In genomic region chr6:116010400-116011095, GRCh38 we compare ENCODE assay signal across 8 cellular contexts. TPM values are rescaled to one million over a fixed set of nuclear protein-coding genes. Genes with fewer than 3 reads are reported as not detected.
A peak's percentile ranks its signal among the peaks of the same experiment; 100 is the strongest.
DNase-seq lines count a peak whose midpoint lies in the region; ATAC-seq and TF ChIP-seq lines count a peak whose summit lies in the region.

No MANE protein-coding gene starts in this region.

- peak; percentile 40 for ATAC-seq in HG03064 (IDR thresholded peaks at IDR 0.05; ENCODE audit: low read depth, unreplicated experiment)
- peak; percentile 40 to 50 for ATAC-seq in stimulated activated naive B cell treated with anti-CD40 and anti-IgM and Interleukin-4, amounts not matched to agents 10 μg/mL and 1 μg/mL and 100 μg/mL, for 72 hours (replicated peaks)

- WGBS in mesenchymal stem cell = 56% methylated on average over 3 of the region's 5 CpGs

- no peak overlapping the region for H3K23ac ChIP-seq in mesenchymal stem cell (ENCODE audit: low read length in 2 of 2)

- no peak overlapping the region for H3K27ac ChIP-seq in mesenchymal stem cell (ENCODE audit: low read length, poor library complexity, severe bottlenecking)

- no peak overlapping the region for H3K14ac ChIP-seq in mesenchymal stem cell (ENCODE audit: low read length in 2 of 2)

- H3K27me3 ChIP-seq in endocrine pancreas (ENCODE audit: control insufficient read depth, insufficient read depth, low read length) (no peaks in the 10 kb centered on the region), mesenchymal stem cell (ENCODE audit: control insufficient read depth in 1 of 2, insufficient read depth in 1 of 2, low read length in 2 of 2) (no peaks in the 10 kb centered on the region)

- in situ Hi-C loops in ACHN (cut with HindIII; ENCODE audit: low pct_ligation_motif_present, low pct_unique_long_range_greater_than_20kb, low sequenced_read_pairs) = no loop called here
- in situ Hi-C loops in GM13976 (cut with MboI; ENCODE audit: low sequenced_read_pairs, unreplicated experiment) = loop anchor here (5.0 kb wide), 1 partner anchor 87 kb away; no protein-coding TSS in a partner anchor

- H4K8ac ChIP-seq in mesenchymal stem cell (ENCODE audit: low read length) = no peak overlapping the region

- H3K27me3 Mint-ChIP-seq in activated CD4-positive, alpha-beta T cell treated with anti-CD3 and anti-CD28 coated beads, Interleukin-2, amount 10 ng/mL, durations not matched to agents 7 days and 5 days = peaks cover 14% of the 10 kb centered on the region
- no peaks in the 10 kb centered on the region for H3K27me3 Mint-ChIP-seq in stimulated activated naive B cell treated with anti-CD40 and anti-IgM and Interleukin-4, amounts not matched to agents 10 μg/mL and 1 μg/mL and 100 μg/mL, for 72 hours

- H2AK5ac ChIP-seq in mesenchymal stem cell (ENCODE audit: low read length, severe bottlenecking) = no peak overlapping the region

- H2BK15ac ChIP-seq in mesenchymal stem cell (ENCODE audit: low read depth, poor library complexity, severe bottlenecking) = no peak overlapping the region

- no peaks in the 10 kb centered on the region for H3K9me3 Mint-ChIP-seq in activated CD4-positive, alpha-beta T cell treated with anti-CD3 and anti-CD28 coated beads, Interleukin-2, amount 10 ng/mL, durations not matched to agents 7 days and 5 days
- H3K9me3 Mint-ChIP-seq in stimulated activated naive B cell treated with anti-CD40 and anti-IgM and Interleukin-4, amounts not matched to agents 10 μg/mL and 1 μg/mL and 100 μg/mL, for 72 hours = peaks cover 0 to 2% of the 10 kb centered on the region in 2 donors

- H2BK120ac ChIP-seq in mesenchymal stem cell (ENCODE audit: low read depth, low read length) = no peak overlapping the region

- peak; percentile 83 for TF ChIP-seq CTCF in GM13976 (IDR thresholded peaks at IDR 0.05; ENCODE audit: borderline replicate concordance, control extremely low read depth, extremely low read depth, insufficient read depth, missing control alignments)

- POLR2A ChIA-PET in activated CD4-positive, alpha-beta T cell treated with anti-CD3 and anti-CD28 coated beads, Interleukin-2, amount 10 ng/mL, durations not matched to agents 7 days and 5 days (lab: Charles Lee) = no interaction called here

- H3K4me1 ChIP-seq in endocrine pancreas (ENCODE audit: control insufficient read depth, insufficient read depth, low read length) (peaks cover 15% of the 10 kb centered on the region), mesenchymal stem cell (ENCODE audit: control insufficient read depth, insufficient read depth, low read depth, low read length) (peaks cover 3% of the 10 kb centered on the region)

- H3K9ac ChIP-seq in endocrine pancreas (ENCODE audit: control insufficient read depth, insufficient read depth, low read length) = no peak overlapping the region
- H3K9ac ChIP-seq in mesenchymal stem cell (ENCODE audit: low read length) = peak overlapping the region; percentile 7

- peaks cover under 1% of the 10 kb centered on the region for H3K79me1 ChIP-seq in mesenchymal stem cell (replicated peaks; ENCODE audit: low read length, poor library complexity, severe bottlenecking)

- H3K36me3 Mint-ChIP-seq in activated CD4-positive, alpha-beta T cell treated with anti-CD3 and anti-CD28 coated beads, Interleukin-2, amount 10 ng/mL, durations not matched to agents 7 days and 5 days (ENCODE audit: low read depth) = no peaks in the 10 kb centered on the region
- peaks cover 0 to 9% of the 10 kb centered on the region in 2 donors for H3K36me3 Mint-ChIP-seq in stimulated activated naive B cell treated with anti-CD40 and anti-IgM and Interleukin-4, amounts not matched to agents 10 μg/mL and 1 μg/mL and 100 μg/mL, for 72 hours

- no peaks in the 10 kb centered on the region for H3K4me1 Mint-ChIP-seq in activated CD4-positive, alpha-beta T cell treated with anti-CD3 and anti-CD28 coated beads, Interleukin-2, amount 10 ng/mL, durations not matched to agents 7 days and 5 days
- peaks cover 21 to 35% of the 10 kb centered on the region in 2 donors for H3K4me1 Mint-ChIP-seq in stimulated activated naive B cell treated with anti-CD40 and anti-IgM and Interleukin-4, amounts not matched to agents 10 μg/mL and 1 μg/mL and 100 μg/mL, for 72 hours

- H3K36me3 ChIP-seq in endocrine pancreas (ENCODE audit: control insufficient read depth, insufficient read depth, low read length) (no peaks in the 10 kb centered on the region), mesenchymal stem cell (ENCODE audit: control insufficient read depth in 1 of 2, insufficient read depth in 2 of 2, low read depth in 1 of 2, low read length in 2 of 2) (no peaks in the 10 kb centered on the region)

- no peak overlapping the region for H3K18ac ChIP-seq in mesenchymal stem cell (ENCODE audit: low read depth in 1 of 2, low read length in 2 of 2)

- CTCF ChIA-PET in activated CD4-positive, alpha-beta T cell treated with anti-CD3 and anti-CD28 coated beads, Interleukin-2, amount 10 ng/mL, durations not matched to agents 7 days and 5 days (lab: Charles Lee) = interaction anchor here (0.7 kb wide), 1 partner anchor 90 kb away, joined by 3 read pairs; the partner anchor contains the start of gene NT5DC1

- H3K4me3 Mint-ChIP-seq in activated CD4-positive, alpha-beta T cell treated with anti-CD3 and anti-CD28 coated beads, Interleukin-2, amount 10 ng/mL, durations not matched to agents 7 days and 5 days = no peak overlapping the region
- no peak overlapping the region for H3K4me3 Mint-ChIP-seq in stimulated activated naive B cell treated with anti-CD40 and anti-IgM and Interleukin-4, amounts not matched to agents 10 μg/mL and 1 μg/mL and 100 μg/mL, for 72 hours

- no peak overlapping the region for H3K27ac Mint-ChIP-seq in activated CD4-positive, alpha-beta T cell treated with anti-CD3 and anti-CD28 coated beads, Interleukin-2, amount 10 ng/mL, durations not matched to agents 7 days and 5 days
- H3K27ac Mint-ChIP-seq in stimulated activated naive B cell treated with anti-CD40 and anti-IgM and Interleukin-4, amounts not matched to agents 10 μg/mL and 1 μg/mL and 100 μg/mL, for 72 hours = no peak overlapping the region

- no peak overlapping the region for H2AFZ ChIP-seq in mesenchymal stem cell (ENCODE audit: low read depth, low read length)

- DNase-seq in ACHN (peak; percentile 65), GM13976 (ENCODE audit: low spot score) (peak; percentile 13), NCI-H345 treated with DMSO at 0.1 percent for 48 hours (lab: John Stamatoyannopoulos, UW; ENCODE audit: unreplicated experiment) (peak; percentile 18), mesenchymal stem cell (peak; percentile 78)
- peak; percentile 49 for DNase-seq in activated CD4-positive, alpha-beta T cell treated with anti-CD3 and anti-CD28 coated beads, Interleukin-2, amount 10 ng/mL, durations not matched to agents 7 days and 5 days
- DNase-seq in stimulated activated naive B cell treated with anti-CD40 and anti-IgM and Interleukin-4, amounts not matched to agents 10 μg/mL and 1 μg/mL and 100 μg/mL, for 72 hours = peak; percentile 43

- H2BK5ac ChIP-seq in mesenchymal stem cell (ENCODE audit: low read depth, low read length, poor library complexity, severe bottlenecking) = no peak overlapping the region

- no peak overlapping the region for H3K4ac ChIP-seq in mesenchymal stem cell (ENCODE audit: low read depth in 1 of 2, low read length in 2 of 2)

- H2BK12ac ChIP-seq in mesenchymal stem cell (ENCODE audit: low read length in 2 of 2) = no peak overlapping the region

- no peak overlapping the region for H4K91ac ChIP-seq in mesenchymal stem cell (ENCODE audit: low read length)

- H3K4me3 ChIP-seq in endocrine pancreas (ENCODE audit: control insufficient read depth, insufficient read depth, low read length) (peak overlapping the region; percentile 32), mesenchymal stem cell (ENCODE audit: insufficient read depth in 1 of 2, low read depth in 1 of 2, low read length in 2 of 2) (no peak overlapping the region)

- H3K9me3 ChIP-seq in endocrine pancreas (ENCODE audit: control insufficient read depth, low read length) (no peaks in the 10 kb centered on the region), mesenchymal stem cell (ENCODE audit: control insufficient read depth, low read length) (no peaks in the 10 kb centered on the region)

- no peak overlapping the region for H3K4me2 ChIP-seq in mesenchymal stem cell (ENCODE audit: low read length, poor library complexity, severe bottlenecking)

RNA-seq across cellular contexts. Expression of gene FRK, which starts 50.1 kb away (rescaled TPM):
- under 1 TPM; 0.02 TPM for total RNA-seq in activated CD4-positive, alpha-beta T cell treated with anti-CD3 and anti-CD28 coated beads, Interleukin-2, amount 10 ng/mL, durations not matched to agents 7 days and 5 days
- 0.03 TPM for polyA plus RNA-seq in mesenchymal stem cell (2013, experiment 1 of 2)
- 0.04 TPM for polyA plus RNA-seq in mesenchymal stem cell (2013, experiment 2 of 2)

Comparison
In these comparisons a context has a peak if more than half of its experiments do, and no peak if none do; other contexts are left out.
1. DNase-seq: peak in every context shown above with its lines; median percentile 78 in mesenchymal stem cell; 65 in ACHN; 49 in activated CD4-positive, alpha-beta T cell treated with anti-CD3 and anti-CD28 coated beads, Interleukin-2, amount 10 ng/mL, durations not matched to agents 7 days and 5 days; 43 in stimulated activated naive B cell treated with anti-CD40 and anti-IgM and Interleukin-4, amounts not matched to agents 10 μg/mL and 1 μg/mL and 100 μg/mL, for 72 hours; 18 in NCI-H345 treated with DMSO at 0.1 percent for 48 hours; 13 in GM13976.